ENCODE assay signal across 13 cellular contexts in genomic region chr12:69853176-69853961, GRCh38. TPM values are rescaled to one million over a fixed set of nuclear protein-coding genes. Genes with fewer than 3 reads are reported as not detected.
"Had no signal": no experiment of that assay in that cellular context is flagged by ENCODE, and none has a peak within 500 bp of the region (broad histone marks: within the 10 kb centered on the region; RNA-seq: fewer than 3 reads in every experiment).

No MANE protein-coding gene starts in this region.

RNA-seq across cellular contexts. Expression of gene MYRFL, which starts 28.3 kb away (rescaled TPM):
- total RNA-seq: activated B cell treated with CpG ODN at 0.5 μM for 24 hours; activated CD4-positive, alpha-beta memory T cell treated with anti-CD3 and anti-CD28 coated beads for 36 hours; activated CD4-positive, alpha-beta memory T cell treated with anti-CD3 and anti-CD28 coated beads, Interleukin-2, amount 10 ng/mL, durations not matched to agents 7 days and 5 days; activated CD4-positive, alpha-beta T cell treated with anti-CD3 and anti-CD28 coated beads for 36 hours; activated CD4-positive, alpha-beta T cell treated with anti-CD3 and anti-CD28 coated beads, Interleukin-2, amount 10 ng/mL, durations not matched to agents 24 days and 14 days; activated CD4-positive, alpha-beta T cell treated with anti-CD3 and anti-CD28 coated beads, Interleukin-2, amount 10 ng/mL, durations not matched to agents 7 days and 5 days; activated CD8-positive, alpha-beta memory T cell treated with anti-CD3 and anti-CD28 coated beads for 36 hours; activated CD8-positive, alpha-beta memory T cell treated with anti-CD3 and anti-CD28 coated beads, Interleukin-2, amount 10 ng/mL, durations not matched to agents 7 days and 5 days; activated CD8-positive, alpha-beta T cell treated with anti-CD3 and anti-CD28 coated beads for 36 hours; activated CD8-positive, alpha-beta T cell treated with anti-CD3 and anti-CD28 coated beads, Interleukin-2, amount 10 ng/mL, durations not matched to agents 7 days and 5 days; T-cell; T-helper 17 cell; T-helper 2 cell treated with Interferon-gamma antibody and Interleukin-4, amounts not matched to agents 100 ng/mL and 5 ng/mL, for 36 hours had no signal
